Comparison of ENCODE assay signal across 19 cellular contexts in the genomic region with DNA sequence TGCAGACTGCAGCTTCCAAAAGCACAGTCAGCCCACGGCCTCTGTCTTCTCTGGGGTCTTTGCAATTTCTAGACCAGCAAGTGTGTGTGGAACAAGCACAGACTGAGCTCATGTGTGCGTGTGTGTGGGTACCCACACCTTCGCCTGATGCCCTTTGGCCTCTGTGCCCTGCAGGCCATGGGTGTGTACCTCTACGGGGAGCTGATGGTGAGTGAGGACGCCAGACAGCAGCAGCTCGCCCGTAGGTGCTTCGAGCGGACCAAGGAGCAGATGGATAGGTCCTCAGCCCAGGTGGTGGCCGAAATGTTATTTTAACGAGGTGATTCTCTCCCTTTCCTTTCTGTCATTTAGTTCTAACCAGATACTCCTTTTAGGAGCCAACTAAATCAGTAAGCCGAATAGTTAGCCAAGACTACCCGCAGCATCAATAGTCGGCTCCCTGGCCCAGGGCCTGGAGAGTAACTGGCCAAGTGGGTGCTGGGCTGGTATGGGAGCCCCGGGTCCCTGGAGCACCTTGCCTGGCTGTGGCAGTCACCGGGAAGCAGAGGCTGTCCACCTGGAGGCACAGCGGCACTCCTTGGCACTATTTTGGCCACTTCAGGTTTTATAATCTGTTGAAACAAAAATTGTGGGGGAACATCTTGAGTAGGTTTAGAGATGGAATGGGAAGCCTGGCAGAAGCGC.
DNase-seq lines count a peak whose midpoint lies in the region; ATAC-seq and TF ChIP-seq lines count a peak whose summit lies in the region.
"Had no signal": no experiment of that assay in that cellular context is flagged by ENCODE, and none has a peak within 500 bp of the region (broad histone marks: within the 10 kb centered on the region; RNA-seq: fewer than 3 reads in every experiment).

No MANE protein-coding gene starts in this region.

- H3K27me3 ChIP-seq in heart left ventricle (no peaks in the 10 kb centered on the region), esophagus muscularis mucosa (no peaks in the 10 kb centered on the region), transverse colon (no peaks in the 10 kb centered on the region)
- H3K27me3 ChIP-seq: neutrophil had no signal

- no peaks in the 10 kb centered on the region for H3K9me3 ChIP-seq in heart left ventricle
- no peaks in the 10 kb centered on the region for H3K9me3 ChIP-seq in esophagus muscularis mucosa
- H3K9me3 ChIP-seq in transverse colon, result no peaks in the 10 kb centered on the region
- H3K9me3 ChIP-seq: A549, neutrophil had no signal

- H3K4me1 ChIP-seq in heart left ventricle, result peaks cover 4 to 98% (median 58%) of the 10 kb centered on the region in 12 donors
- H3K4me1 ChIP-seq in esophagus muscularis mucosa, result peaks cover 91 to 100% (median 99%) of the 10 kb centered on the region in 4 donors
- peaks cover 15 to 37% (median 22%) of the 10 kb centered on the region in 4 donors for H3K4me1 ChIP-seq in transverse colon

- no peak for TF ChIP-seq CTCF in heart left ventricle (IDR thresholded peaks at IDR 0.05)
- no peak for TF ChIP-seq CTCF in esophagus muscularis mucosa (IDR thresholded peaks at IDR 0.05)
- no peak for TF ChIP-seq CTCF in progenitor cell of endocrine pancreas (IDR thresholded peaks at IDR 0.05; ENCODE audit: unreplicated experiment)
- TF ChIP-seq CTCF in transverse colon (IDR thresholded peaks at IDR 0.05), result no peak

- no peaks in the 10 kb centered on the region for H3K9me3 Mint-ChIP-seq in progenitor cell of endocrine pancreas (ENCODE audit: low read depth)
- no peaks in the 10 kb centered on the region for H3K9me3 Mint-ChIP-seq in activated naive CD8-positive, alpha-beta T cell treated with anti-CD3 and anti-CD28 coated beads for 36 hours
- H3K9me3 Mint-ChIP-seq: activated T-helper 1 cell treated with anti-CD3 and anti-CD28 coated beads, Interleukin-12 subunit alpha, Interleukin-12 subunit beta, Interleukin-2, Interleukin-4 antibody, amounts not matched to agents 30 ng/mL and 10 ng/mL and 1 ng/mL, durations not matched to agents 14 hours and 24 hours and 36 hours; central memory CD8-positive, alpha-beta T cell had no signal

- TF ChIP-seq POLR2A in heart left ventricle (IDR thresholded peaks at IDR 0.05), result no peak
- no peak for TF ChIP-seq POLR2A in esophagus muscularis mucosa (IDR thresholded peaks at IDR 0.05; ENCODE audit: low read depth)
- no peak for TF ChIP-seq POLR2A in transverse colon (IDR thresholded peaks at IDR 0.05)

- H3K4me3 Mint-ChIP-seq in progenitor cell of endocrine pancreas (ENCODE audit: low read depth), result no peak overlapping the region
- no peak overlapping the region for H3K4me3 Mint-ChIP-seq in activated naive CD8-positive, alpha-beta T cell treated with anti-CD3 and anti-CD28 coated beads for 36 hours
- H3K4me3 Mint-ChIP-seq: activated T-helper 1 cell treated with anti-CD3 and anti-CD28 coated beads, Interleukin-12 subunit alpha, Interleukin-12 subunit beta, Interleukin-2, Interleukin-4 antibody, amounts not matched to agents 30 ng/mL and 10 ng/mL and 1 ng/mL, durations not matched to agents 14 hours and 24 hours and 36 hours; central memory CD8-positive, alpha-beta T cell had no signal

- ATAC-seq in heart left ventricle, result no peak
- no peak for ATAC-seq in Right ventricle myocardium inferior
- no peak for ATAC-seq in GM21576 (IDR thresholded peaks at IDR 0.05; ENCODE audit: unreplicated experiment)
- ATAC-seq: PC-3 had no signal

- 56 to 73% (median 71%) methylated on average over 18 of the region's 18 CpGs for WGBS in heart left ventricle, 4 donors
- 72% methylated on average over 15 of the region's 18 CpGs for WGBS in esophagus muscularis mucosa
- whole genome bisulfite sequencing in transverse colon (ENCODE audit: low coverage in 1 of 2), 2 donors, result 85% methylated on average over 17 of the region's 18 CpGs; no CpG with 5 or more reads in 1 of the 2 donors

- peak overlapping the region; percentile 69 for H3K27ac Mint-ChIP-seq in progenitor cell of endocrine pancreas
- no peak overlapping the region for H3K27ac Mint-ChIP-seq in activated naive CD8-positive, alpha-beta T cell treated with anti-CD3 and anti-CD28 coated beads for 36 hours
- H3K27ac Mint-ChIP-seq: activated T-helper 1 cell treated with anti-CD3 and anti-CD28 coated beads, Interleukin-12 subunit alpha, Interleukin-12 subunit beta, Interleukin-2, Interleukin-4 antibody, amounts not matched to agents 30 ng/mL and 10 ng/mL and 1 ng/mL, durations not matched to agents 14 hours and 24 hours and 36 hours had no signal

- no peaks in the 10 kb centered on the region for H3K27me3 Mint-ChIP-seq in progenitor cell of endocrine pancreas
- no peaks in the 10 kb centered on the region for H3K27me3 Mint-ChIP-seq in activated naive CD8-positive, alpha-beta T cell treated with anti-CD3 and anti-CD28 coated beads for 36 hours
- H3K27me3 Mint-ChIP-seq: central memory CD8-positive, alpha-beta T cell had no signal

- H3K27ac ChIP-seq in heart left ventricle (peak overlapping the region in 10 of 12 donors; percentile 16 to 86 (median 54)), esophagus muscularis mucosa (replicated peaks in 1 of 4) (peak overlapping the region; percentile 86 to 95 (median 86)), transverse colon (peak overlapping the region; percentile 27 to 75 (median 68))
- H3K27ac ChIP-seq: neutrophil had no signal

- DNase-seq in heart left ventricle (peak in 2 of 5 donors; percentile 28 to 51), Right ventricle myocardium inferior (ENCODE audit: missing footprints) (no peak), esophagus muscularis mucosa (ENCODE audit: extremely low spot score) (no peak), progenitor cell of endocrine pancreas (ENCODE audit: low spot score, unreplicated experiment) (no peak), transverse colon (no peak), NCI-H2107 (lab: John Stamatoyannopoulos, UW) (no peak)
- DNase-seq in activated naive CD8-positive, alpha-beta T cell treated with anti-CD3 and anti-CD28 coated beads for 36 hours, result no peak
- DNase-seq: activated CD8-positive, alpha-beta memory T cell treated with anti-CD3 and anti-CD28 coated beads for 24 hours; mesenchymal stem cell; NCI-H1105; PC-3; T1000; trophoblast cell had no signal

- H3K36me3 Mint-ChIP-seq in progenitor cell of endocrine pancreas (ENCODE audit: insufficient read depth), result peaks cover 32% of the 10 kb centered on the region
- H3K36me3 Mint-ChIP-seq in activated naive CD8-positive, alpha-beta T cell treated with anti-CD3 and anti-CD28 coated beads for 36 hours, result no peaks in the 10 kb centered on the region

- TF ChIP-seq EP300 in esophagus muscularis mucosa (IDR thresholded peaks at IDR 0.05) (no peak), transverse colon (IDR thresholded peaks at IDR 0.05; ENCODE audit: low read depth) (no peak)

- H3K4me1 Mint-ChIP-seq in progenitor cell of endocrine pancreas (ENCODE audit: low read depth), result peaks cover 22% of the 10 kb centered on the region
- H3K4me1 Mint-ChIP-seq in activated naive CD8-positive, alpha-beta T cell treated with anti-CD3 and anti-CD28 coated beads for 36 hours, result no peaks in the 10 kb centered on the region
- H3K4me1 Mint-ChIP-seq: central memory CD8-positive, alpha-beta T cell had no signal

- no peak overlapping the region for H3K4me3 ChIP-seq in heart left ventricle
- no peak overlapping the region for H3K4me3 ChIP-seq in esophagus muscularis mucosa
- no peak overlapping the region for H3K4me3 ChIP-seq in transverse colon
- H3K4me3 ChIP-seq: A549, smooth muscle cell had no signal

- H3K36me3 ChIP-seq in heart left ventricle (peaks cover 0 to 96% (median 60%) of the 10 kb centered on the region in 9 donors), esophagus muscularis mucosa (peaks cover 39 to 88% (median 65%) of the 10 kb centered on the region in 4 donors), transverse colon (peaks cover 0 to 28% (median 0%) of the 10 kb centered on the region in 4 donors)

- intact Hi-C loops in heart left ventricle (cut with DNase I), result loop anchor here in 2 of 10 donors (5.0 kb wide), 2 partner anchors 65 to 300 kb away; no protein-coding TSS in a partner anchor
- intact Hi-C loops in Right ventricle myocardium inferior (cut with DNase I), result loop anchor here (5.0 kb wide), 1 partner anchor 35 kb away; no protein-coding TSS in a partner anchor
- intact Hi-C loops in esophagus muscularis mucosa (cut with DNase I), result loop anchor here (10.0 kb wide), 1 partner anchor 298 kb away; no protein-coding TSS in a partner anchor
- intact Hi-C loops in transverse colon (cut with DNase I; ENCODE audit: low total_unique reads), result no loop called here

- in situ Hi-C loops in transverse colon (cut with MboI; ENCODE audit: low pct_ligation_motif_present in 1 of 4, low pct_unique_long_range_greater_than_20kb in 1 of 4, low sequenced_read_pairs in 3 of 4), result no loop called here
